Comparison of ENCODE assay signal across 8 cellular contexts in the genomic region with DNA sequence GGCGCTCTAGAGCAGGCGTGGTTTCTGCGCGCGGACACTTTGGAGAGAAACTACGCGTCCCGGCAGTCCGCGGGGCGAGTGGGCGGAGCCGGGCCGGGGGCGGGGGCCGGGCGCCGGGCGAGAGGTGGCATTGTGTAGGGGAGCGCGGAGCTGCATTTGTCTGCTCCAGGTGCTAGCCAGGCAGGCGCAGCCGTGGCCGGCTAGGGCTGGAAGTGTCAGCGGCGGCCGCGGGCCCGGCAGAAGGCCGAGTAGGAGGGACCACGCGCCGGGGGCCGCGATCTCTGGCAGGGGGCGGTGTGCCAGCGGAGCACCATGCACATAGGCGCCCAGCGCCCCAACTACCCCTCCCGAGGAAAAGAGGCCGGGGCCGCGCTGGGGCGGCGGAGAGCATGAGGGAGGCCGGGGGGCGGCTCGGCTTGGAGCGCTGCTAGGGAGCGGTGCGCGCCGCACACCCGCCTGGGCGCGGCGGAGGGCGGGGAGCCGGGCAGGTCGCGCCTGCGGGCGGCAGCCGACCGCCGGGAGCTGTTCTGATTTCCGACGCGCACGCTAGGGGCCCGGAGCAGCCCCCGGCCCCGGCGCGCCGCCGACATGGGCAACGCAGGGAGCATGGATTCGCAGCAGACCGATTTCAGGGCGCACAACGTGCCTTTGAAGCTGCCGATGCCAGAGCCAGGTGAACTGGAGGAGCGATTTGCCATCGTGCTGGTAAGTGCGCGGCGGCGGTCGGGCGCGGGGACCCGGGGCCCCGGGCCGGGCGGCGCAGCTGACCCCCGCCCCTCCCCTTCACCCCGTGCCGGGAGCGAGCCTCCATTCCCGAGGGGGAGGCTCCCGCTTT. TPM values are rescaled to one million over a fixed set of nuclear protein-coding genes. Genes with fewer than 3 reads are reported as not detected.
DNase-seq lines count a peak whose midpoint lies in the region; ATAC-seq and TF ChIP-seq lines count a peak whose summit lies in the region.

A gene (plus strand): TSS at position 159 of the 835 bp plus-strand sequence.

- no peaks in the 10 kb centered on the region for H4K20me1 ChIP-seq in OCI-LY3 (ENCODE audit: insufficient read depth, low read length)

- H3K27me3 Mint-ChIP-seq in neural crest cell (ENCODE audit: low read depth), result no peaks in the 10 kb centered on the region

- DNase-seq in DMS79 (lab: John Stamatoyannopoulos, UW), result peak; percentile 50
- peak; percentile 80 for DNase-seq in HT1080 (ENCODE audit: low read depth)
- peak; percentile 46 for DNase-seq in activated naive CD4-positive, alpha-beta T cell treated with anti-CD3 and anti-CD28 coated beads, Interleukin-2, amount 50 U/mL, for 16 hours
- peak; percentile 78 for DNase-seq in germinal center (ENCODE audit: low spot score)
- peak; percentile 85 for DNase-seq in neural crest cell (ENCODE audit: low read depth, low spot score)

- no peaks in the 10 kb centered on the region for H3K36me3 Mint-ChIP-seq in neural crest cell (ENCODE audit: low read depth)

- no peaks in the 10 kb centered on the region for H3K4me1 ChIP-seq in OCI-LY3 (ENCODE audit: low read length)
- no peaks in the 10 kb centered on the region for H3K4me1 ChIP-seq in thymus (ENCODE audit: control insufficient read depth, insufficient read depth, low read length)

- peak within 1 kb of the TSS; percentile 78 for H2AFZ ChIP-seq in OCI-LY3 (ENCODE audit: low read depth, low read length)

- under 1% methylated on average over 103 of the region's 103 CpGs for WGBS in thymus

- ATAC-seq in GM21423 (IDR thresholded peaks at IDR 0.05; ENCODE audit: unreplicated experiment), result peak; percentile 82

- peak within 1 kb of the TSS; percentile 98 for H3K4me3 Mint-ChIP-seq in neural crest cell

- peak within 1 kb of the TSS; percentile 73 for H3K27ac Mint-ChIP-seq in neural crest cell (ENCODE audit: unreplicated experiment)

- no peaks in the 10 kb centered on the region for H3K9me3 Mint-ChIP-seq in neural crest cell

- peak within 1 kb of the TSS; percentile 63 for H3K9ac ChIP-seq in OCI-LY3 (ENCODE audit: low read length)

- peak within 1 kb of the TSS; percentile 80 for H3K4me3 ChIP-seq in OCI-LY3 (ENCODE audit: low read length)
- H3K4me3 ChIP-seq in thymus (ENCODE audit: low read length), result peak within 1 kb of the TSS; percentile 68

- H3K27me3 ChIP-seq in OCI-LY3 (ENCODE audit: low read depth, low read length), result no peaks in the 10 kb centered on the region
- H3K27me3 ChIP-seq in thymus (ENCODE audit: control insufficient read depth, insufficient read depth), result peaks cover 29% of the 10 kb centered on the region

- TF ChIP-seq CTCF in OCI-LY3 (IDR thresholded peaks at IDR 0.05; ENCODE audit: low read depth, low read length) (no peak), neural crest cell (conservative IDR thresholded peaks at IDR 0.05) (peak; percentile 27)

- H3K9me3 ChIP-seq in OCI-LY3 (ENCODE audit: insufficient read depth, low read length), result no peaks in the 10 kb centered on the region
- H3K9me3 ChIP-seq in thymus (ENCODE audit: control insufficient read depth), result no peaks in the 10 kb centered on the region

- peak within 1 kb of the TSS; percentile 58 for H3K4me2 ChIP-seq in OCI-LY3 (ENCODE audit: low read length)

- H3K4me1 Mint-ChIP-seq in neural crest cell, result peaks cover 38% of the 10 kb centered on the region

- H3K27ac ChIP-seq in OCI-LY3 (ENCODE audit: low read length) (no peak within 1 kb of the TSS), thymus (ENCODE audit: low read depth) (peak within 1 kb of the TSS; percentile 75)

- H3K36me3 ChIP-seq in OCI-LY3 (replicated peaks; ENCODE audit: low read depth, low read length) (no peaks in the 10 kb centered on the region), thymus (ENCODE audit: control insufficient read depth, insufficient read depth) (no peaks in the 10 kb centered on the region)

- no peaks in the 10 kb centered on the region for H3K79me2 ChIP-seq in OCI-LY3 (ENCODE audit: low read length)

RNA-seq across cellular contexts. Expression of the gene that starts here (rescaled TPM):
- total RNA-seq in HT1080 (2014; rRNA removed; shearing (Covaris generic)), result 40.1 and 42.6 TPM in 2 replicates
- polyA plus RNA-seq in HT1080 (2015; cell fraction: cytosol; rRNA removed), result 55.1 and 68.8 TPM in 2 replicates
- 165 and 190 TPM in 2 replicates for polyA plus RNA-seq in HT1080 (2015; cell fraction: nucleus; rRNA removed)
- total RNA-seq in neural crest cell, result 54.9 and 55.3 TPM in 2 replicates
- polyA plus RNA-seq in thymus, result 61.3 TPM
